In genomic region chr14:103107941-103108748, GRCh38 we compare ENCODE assay signal across 17 cellular contexts. TPM values are rescaled to one million over a fixed set of nuclear protein-coding genes. Genes with fewer than 3 reads are reported as not detected.
DNase-seq lines count a peak whose midpoint lies in the region; ATAC-seq and TF ChIP-seq lines count a peak whose summit lies in the region.
"Had no signal": no experiment of that assay in that cellular context is flagged by ENCODE, and none has a peak within 500 bp of the region (broad histone marks: within the 10 kb centered on the region; RNA-seq: fewer than 3 reads in every experiment).

No MANE protein-coding gene starts in this region.

- H2AFZ ChIP-seq in neural progenitor cell (replicated peaks): no peak overlapping the region

- no peaks in the 10 kb centered on the region for H4K20me1 ChIP-seq in neural progenitor cell (ENCODE audit: low read depth)

- H3K36me3 ChIP-seq in esophagus muscularis mucosa (no peaks in the 10 kb centered on the region), sigmoid colon (no peaks in the 10 kb centered on the region), neural progenitor cell (no peaks in the 10 kb centered on the region)
- H3K36me3 ChIP-seq: HAP-1 had no signal

- H3K4me3 ChIP-seq in esophagus muscularis mucosa (no peak overlapping the region), sigmoid colon (no peak overlapping the region), neural progenitor cell (no peak overlapping the region)
- H3K4me3 ChIP-seq: HAP-1, lung had no signal

- no peak overlapping the region for H3K27ac Mint-ChIP-seq in neural progenitor cell
- H3K27ac Mint-ChIP-seq: natural killer cell had no signal

- H3K36me3 Mint-ChIP-seq in neural progenitor cell: no peaks in the 10 kb centered on the region
- H3K36me3 Mint-ChIP-seq: natural killer cell had no signal

- H3K4me1 ChIP-seq in esophagus muscularis mucosa (peaks cover 35 to 67% (median 65%) of the 10 kb centered on the region in 4 donors), sigmoid colon (peaks cover 0 to 48% (median 40%) of the 10 kb centered on the region in 4 donors), neural progenitor cell (peaks cover 12% of the 10 kb centered on the region)
- H3K4me1 ChIP-seq: foreskin keratinocyte, HAP-1 had no signal

- H3K27ac ChIP-seq in esophagus muscularis mucosa (replicated peaks in 1 of 4): peak overlapping the region in 3 of 4 donors; percentile 16 to 53 (median 40)
- peak overlapping the region in 3 of 4 donors; percentile 14 to 31 (median 20) for H3K27ac ChIP-seq in sigmoid colon
- no peak overlapping the region for H3K27ac ChIP-seq in neural progenitor cell
- H3K27ac ChIP-seq: foreskin keratinocyte had no signal

- no peaks in the 10 kb centered on the region for H3F3A ChIP-seq in neural progenitor cell (ENCODE audit: low read depth)

- no peak for TF ChIP-seq EP300 in esophagus muscularis mucosa (IDR thresholded peaks at IDR 0.05)
- TF ChIP-seq EP300 in sigmoid colon (IDR thresholded peaks at IDR 0.05): no peak

- H3K9ac ChIP-seq in neural progenitor cell: no peak overlapping the region

- H3K4me1 Mint-ChIP-seq in neural progenitor cell: peaks cover 22% of the 10 kb centered on the region

- no peak for TF ChIP-seq POLR2A in esophagus muscularis mucosa (IDR thresholded peaks at IDR 0.05; ENCODE audit: low read depth)
- no peak for TF ChIP-seq POLR2A in sigmoid colon (IDR thresholded peaks at IDR 0.05)

- H3K27me3 Mint-ChIP-seq in neural progenitor cell (ENCODE audit: insufficient read depth, low read depth): peaks cover 26% of the 10 kb centered on the region

- no peaks in the 10 kb centered on the region for H3K9me3 Mint-ChIP-seq in neural progenitor cell
- H3K9me3 Mint-ChIP-seq: natural killer cell had no signal

- no peak overlapping the region for H3K4me3 Mint-ChIP-seq in neural progenitor cell
- H3K4me3 Mint-ChIP-seq: natural killer cell had no signal

- H3K4me2 ChIP-seq in neural progenitor cell: no peak overlapping the region

- no peaks in the 10 kb centered on the region for H3K9me3 ChIP-seq in esophagus muscularis mucosa
- no peaks in the 10 kb centered on the region for H3K9me3 ChIP-seq in sigmoid colon
- H3K9me3 ChIP-seq in neural progenitor cell (ENCODE audit: low read depth): no peaks in the 10 kb centered on the region
- H3K9me3 ChIP-seq: HAP-1 had no signal

- DNase-seq in Daoy (ENCODE audit: low read depth): peak; percentile 67
- DNase-seq in NCI-H2171 treated with DMSO at 0.1 percent for 48 hours (lab: John Stamatoyannopoulos, UW): peak; percentile 42
- no peak for DNase-seq in esophagus muscularis mucosa (ENCODE audit: extremely low spot score)
- DNase-seq in sigmoid colon: no peak
- DNase-seq in DMS79 treated with DMSO at 0.1 percent for 48 hours (lab: John Stamatoyannopoulos, UW): no peak
- DNase-seq in neural progenitor cell (ENCODE audit: low spot score): no peak
- no peak for DNase-seq in NCI-H1417 (lab: John Stamatoyannopoulos, UW)
- DNase-seq: activated gamma-delta T cell, Calu3, foreskin keratinocyte, natural killer cell, T-helper 2 cell had no signal

- intact Hi-C loops in esophagus muscularis mucosa (cut with DNase I): loop anchor here (5.0 kb wide), 2 partner anchors 34 to 79 kb away; no protein-coding TSS in a partner anchor
- intact Hi-C loops in sigmoid colon (cut with DNase I): no loop called here

- 88% methylated on average over 22 of the region's 28 CpGs for WGBS in esophagus muscularis mucosa
- 87 to 89% methylated on average over 28 of the region's 28 CpGs for WGBS in sigmoid colon, 2 donors

- peaks cover 0 to 47% (median 19%) of the 10 kb centered on the region in 4 donors for H3K27me3 ChIP-seq in esophagus muscularis mucosa
- peaks cover 15 to 43% (median 17%) of the 10 kb centered on the region in 3 donors for H3K27me3 ChIP-seq in sigmoid colon
- H3K27me3 ChIP-seq in neural progenitor cell: peaks cover 35% of the 10 kb centered on the region

- no peak for TF ChIP-seq CTCF in esophagus muscularis mucosa (IDR thresholded peaks at IDR 0.05)
- TF ChIP-seq CTCF in sigmoid colon (IDR thresholded peaks at IDR 0.05): no peak
- no peak for TF ChIP-seq CTCF in neural progenitor cell (IDR thresholded peaks at IDR 0.05)

- no peaks in the 10 kb centered on the region for H3K79me2 ChIP-seq in neural progenitor cell (ENCODE audit: low read depth)

- ATAC-seq in HG03196 (IDR thresholded peaks at IDR 0.05; ENCODE audit: unreplicated experiment): no peak
- ATAC-seq: Right ventricle myocardium inferior had no signal

RNA-seq across cellular contexts. Expression of gene EXOC3L4, which starts 13.6 kb away (rescaled TPM):
- 0.97 TPM in 1 of 2 replicates, not detected in the other for total RNA-seq in Daoy (2014; rRNA removed; shearing (Covaris generic))
- total RNA-seq in esophagus muscularis mucosa: 1 to 10 TPM in 3 of 4 donors, under 1 TPM in 1; 0.42 to 2.0 (median 1.2) TPM
- total RNA-seq in sigmoid colon: 1 to 10 TPM in 2 of 4 donors, under 1 TPM in 2; 0.36 to 1.8 (median 0.90) TPM
- 10 to 100 TPM in 1 of 3 donors, 1 to 10 TPM in 2; 3.0 to 23.8 (median 6.0) TPM for polyA plus RNA-seq in sigmoid colon
- not detected in 2 replicates for total RNA-seq in neural progenitor cell (ENCODE audit: low replicate concordance)
- total RNA-seq: foreskin keratinocyte, natural killer cell had no signal
- polyA plus RNA-seq: foreskin keratinocyte had no signal

RNA-seq across cellular contexts. Expression of gene TNFAIP2, which starts 15.1 kb away (rescaled TPM):
- total RNA-seq in Daoy (2014; rRNA removed; shearing (Covaris generic)): 137 and 142 TPM in 2 replicates
- total RNA-seq in esophagus muscularis mucosa (100 to 1,000 TPM in 1 of 4 donors, 10 to 100 TPM in 3; 29.0 to 104 (median 74.0) TPM), sigmoid colon (10 to 100 TPM; 21.2 to 59.1 (median 36.6) TPM), neural progenitor cell (ENCODE audit: low replicate concordance) (5.3 and 14.0 TPM in 2 replicates)
- 10 to 100 TPM; 11.8 to 68.0 (median 28.8) TPM for polyA plus RNA-seq in sigmoid colon

RNA-seq across cellular contexts. Expression of gene LBHD2, which starts 24.1 kb away (rescaled TPM):
- total RNA-seq in Daoy (2014; rRNA removed; shearing (Covaris generic)): not detected in 2 replicates
- total RNA-seq in esophagus muscularis mucosa (not detected), sigmoid colon (not detected), neural progenitor cell (ENCODE audit: low replicate concordance) (not detected in 2 replicates)
- under 1 TPM in 1 of 3 donors, not detected in 2; 0.17 TPM for polyA plus RNA-seq in sigmoid colon
- total RNA-seq: Calu3, cerebellum, foreskin keratinocyte, lung, natural killer cell, Right ventricle myocardium inferior had no signal
- polyA plus RNA-seq: foreskin keratinocyte had no signal

RNA-seq across cellular contexts. Expression of gene CDC42BPB, which starts 50.8 kb away (rescaled TPM):
- total RNA-seq in Daoy (2014; rRNA removed; shearing (Covaris generic)): 51.5 and 71.6 TPM in 2 replicates
- total RNA-seq in esophagus muscularis mucosa (100 to 1,000 TPM in 2 of 4 donors, 10 to 100 TPM in 2; 93.9 to 132 (median 110) TPM), sigmoid colon (10 to 100 TPM; 58.5 to 82.3 (median 61.6) TPM), neural progenitor cell (ENCODE audit: low replicate concordance) (48.2 and 78.7 TPM in 2 replicates)
- polyA plus RNA-seq in sigmoid colon: 10 to 100 TPM; 18.0 to 51.5 (median 24.0) TPM

Comparison
In these comparisons a context has a peak if more than half of its experiments do, and no peak if none do; other contexts are left out.
1. DNase-seq: peak in Daoy (single experiment) and NCI-H2171 treated with DMSO at 0.1 percent for 48 hours (single experiment); none in esophagus muscularis mucosa (single experiment), sigmoid colon (single experiment), DMS79 treated with DMSO at 0.1 percent for 48 hours (single experiment), neural progenitor cell (single experiment) and NCI-H1417 (0 of 3).